ENCODE assay signal across 8 cellular contexts in genomic region chr11:40722179-40722795, GRCh38.
DNase-seq lines count a peak whose midpoint lies in the region; ATAC-seq and TF ChIP-seq lines count a peak whose summit lies in the region.

No MANE protein-coding gene starts in this region.

- no peak overlapping the region for H3K4me3 Mint-ChIP-seq in effector memory CD8-positive, alpha-beta T cell
- H3K4me3 Mint-ChIP-seq in activated T-helper 2 cell treated with anti-CD3 and anti-CD28 coated beads, Interferon-gamma antibody, Interleukin-2, Interleukin-4, amounts not matched to agents 10 μg/mL and 5 μg/mL and 100 μg/mL, durations not matched to agents 14 hours and 24 hours and 36 hours (ENCODE audit: low read depth): no peak overlapping the region

- DNase-seq in AG09319 (ENCODE audit: extremely low read depth, low read depth) (no peak), Panc1 (ENCODE audit: low read depth, low spot score) (peak; percentile 35), hepatocyte (ENCODE audit: low spot score) (peak; percentile 49), DMS79 (lab: John Stamatoyannopoulos, UW) (no peak)
- DNase-seq in effector memory CD8-positive, alpha-beta T cell: no peak
- DNase-seq in activated T-helper 2 cell treated with anti-CD3 and anti-CD28 coated beads, Interferon-gamma antibody, Interleukin-2, Interleukin-4, amounts not matched to agents 10 μg/mL and 5 μg/mL and 100 μg/mL, durations not matched to agents 14 hours and 24 hours and 36 hours (ENCODE audit: low spot score): no peak

- no peaks in the 10 kb centered on the region for H3K4me1 Mint-ChIP-seq in effector memory CD8-positive, alpha-beta T cell (ENCODE audit: low read depth in 2 of 2)
- H3K4me1 Mint-ChIP-seq in activated T-helper 2 cell treated with anti-CD3 and anti-CD28 coated beads, Interferon-gamma antibody, Interleukin-2, Interleukin-4, amounts not matched to agents 10 μg/mL and 5 μg/mL and 100 μg/mL, durations not matched to agents 14 hours and 24 hours and 36 hours (ENCODE audit: low read depth): no peaks in the 10 kb centered on the region

- TF ChIP-seq CTCF in AG09319 (IDR thresholded peaks at IDR 0.05; ENCODE audit: low read depth, low read length) (peak; percentile 39), Panc1 (IDR thresholded peaks at IDR 0.05) (peak; percentile 91), hepatocyte (IDR thresholded peaks at IDR 0.05; ENCODE audit: poor library complexity) (peak; percentile 60)

- H3K4me1 ChIP-seq in Panc1 (ENCODE audit: control insufficient read depth, insufficient read depth, low read length): no peaks in the 10 kb centered on the region
- no peaks in the 10 kb centered on the region for H3K4me1 ChIP-seq in hepatocyte (ENCODE audit: insufficient read depth)

- POLR2A ChIA-PET in Panc1 (lab: Charles Lee): no interaction called here

- in situ Hi-C loops in Panc1 (cut with HindIII; ENCODE audit: low pct_unique_long_range_greater_than_20kb, low sequenced_read_pairs): no loop called here

- no peak overlapping the region for H2AFZ ChIP-seq in hepatocyte

- no peaks in the 10 kb centered on the region for H3K9me2 ChIP-seq in hepatocyte (replicated peaks; ENCODE audit: insufficient read depth)

- no peaks in the 10 kb centered on the region for H3K79me2 ChIP-seq in hepatocyte

- no peaks in the 10 kb centered on the region for H3K27me3 ChIP-seq in Panc1 (ENCODE audit: control insufficient read depth, insufficient read depth, low read length)
- no peaks in the 10 kb centered on the region for H3K27me3 ChIP-seq in hepatocyte

- peaks cover 13% of the 10 kb centered on the region in 2 donors for H3K9me3 Mint-ChIP-seq in effector memory CD8-positive, alpha-beta T cell
- peaks cover 66% of the 10 kb centered on the region for H3K9me3 Mint-ChIP-seq in activated T-helper 2 cell treated with anti-CD3 and anti-CD28 coated beads, Interferon-gamma antibody, Interleukin-2, Interleukin-4, amounts not matched to agents 10 μg/mL and 5 μg/mL and 100 μg/mL, durations not matched to agents 14 hours and 24 hours and 36 hours

- no peaks in the 10 kb centered on the region for H3K9me3 ChIP-seq in Panc1 (ENCODE audit: control insufficient read depth, insufficient read depth, low read depth, low read length)
- no peaks in the 10 kb centered on the region for H3K9me3 ChIP-seq in hepatocyte (ENCODE audit: low read depth)

- no peaks in the 10 kb centered on the region for H3K36me3 Mint-ChIP-seq in effector memory CD8-positive, alpha-beta T cell (ENCODE audit: insufficient read depth)
- no peaks in the 10 kb centered on the region for H3K36me3 Mint-ChIP-seq in activated T-helper 2 cell treated with anti-CD3 and anti-CD28 coated beads, Interferon-gamma antibody, Interleukin-2, Interleukin-4, amounts not matched to agents 10 μg/mL and 5 μg/mL and 100 μg/mL, durations not matched to agents 14 hours and 24 hours and 36 hours (ENCODE audit: low read depth)

- H3K27me3 Mint-ChIP-seq in effector memory CD8-positive, alpha-beta T cell: no peaks in the 10 kb centered on the region
- H3K27me3 Mint-ChIP-seq in activated T-helper 2 cell treated with anti-CD3 and anti-CD28 coated beads, Interferon-gamma antibody, Interleukin-2, Interleukin-4, amounts not matched to agents 10 μg/mL and 5 μg/mL and 100 μg/mL, durations not matched to agents 14 hours and 24 hours and 36 hours (ENCODE audit: low read depth): no peaks in the 10 kb centered on the region

- H3K4me3 ChIP-seq in Panc1 (ENCODE audit: low read depth in 2 of 2, low read length in 2 of 2): no peak overlapping the region
- no peak overlapping the region for H3K4me3 ChIP-seq in hepatocyte

- no peaks in the 10 kb centered on the region for H4K20me1 ChIP-seq in hepatocyte (ENCODE audit: insufficient read depth, poor library complexity, severe bottlenecking)

- 20% methylated on average over 10 of the region's 10 CpGs for WGBS in hepatocyte (ENCODE audit: low lambda C conversion rate, missing lambda C conversion rate)

- no peak overlapping the region for H3K4me2 ChIP-seq in hepatocyte

- ATAC-seq in GM21515 (IDR thresholded peaks at IDR 0.05; ENCODE audit: unreplicated experiment): peak; percentile 61
- peak; percentile 76; the same call in 1 of the 2 replicates for ATAC-seq in Panc1
- no peak for ATAC-seq in GM19455 (IDR thresholded peaks at IDR 0.05; ENCODE audit: unreplicated experiment)
- no peak for ATAC-seq in effector memory CD8-positive, alpha-beta T cell (replicated peaks)

- intact Hi-C loops in Panc1 (cut with micrococcal nuclease; ENCODE audit: unreplicated experiment): no loop called here
- intact Hi-C loops in activated T-helper 2 cell treated with anti-CD3 and anti-CD28 coated beads, Interferon-gamma antibody, Interleukin-2, Interleukin-4, amounts not matched to agents 10 μg/mL and 5 μg/mL and 100 μg/mL, durations not matched to agents 14 hours and 24 hours and 36 hours (cut with micrococcal nuclease): no loop called here

- H3K27ac Mint-ChIP-seq in effector memory CD8-positive, alpha-beta T cell: no peak overlapping the region
- H3K27ac Mint-ChIP-seq in activated T-helper 2 cell treated with anti-CD3 and anti-CD28 coated beads, Interferon-gamma antibody, Interleukin-2, Interleukin-4, amounts not matched to agents 10 μg/mL and 5 μg/mL and 100 μg/mL, durations not matched to agents 14 hours and 24 hours and 36 hours: no peak overlapping the region

- H3K36me3 ChIP-seq in Panc1 (ENCODE audit: control insufficient read depth, insufficient read depth, low read length) (no peaks in the 10 kb centered on the region), hepatocyte (replicated peaks; ENCODE audit: insufficient read depth, low read depth) (no peaks in the 10 kb centered on the region)

- CTCF ChIA-PET in Panc1 (lab: Charles Lee): interaction anchor here (0.7 kb wide), 1 partner anchor 492 kb away, joined by 3 read pairs; no protein-coding TSS in a partner anchor

- H3K27ac ChIP-seq in Panc1 (ENCODE audit: low read length) (no peak overlapping the region), hepatocyte (no peak overlapping the region)

- BruUV-seq in Panc1 (replicated peaks; lab: Mats Ljungman, UMichigan): no TSS peak

Comparison
In these comparisons a context has a peak if more than half of its experiments do, and no peak if none do; other contexts are left out.
1. DNase-seq: peak in Panc1 (single experiment) and hepatocyte (single experiment); none in AG09319 (single experiment), DMS79 (single experiment), effector memory CD8-positive, alpha-beta T cell (0 of 3) and activated T-helper 2 cell treated with anti-CD3 and anti-CD28 coated beads, Interferon-gamma antibody, Interleukin-2, Interleukin-4, amounts not matched to agents 10 μg/mL and 5 μg/mL and 100 μg/mL, durations not matched to agents 14 hours and 24 hours and 36 hours (single experiment).
2. CTCF ChIP-seq: peak in every context shown above with its lines; median percentile 91 in Panc1; 60 in hepatocyte; 39 in AG09319.
3. ATAC-seq: peak in GM21515 (single experiment) and Panc1 (single experiment); none in GM19455 (single experiment) and effector memory CD8-positive, alpha-beta T cell (single experiment).